ENCODE assay signal across 1 cellular context in the genomic region with DNA sequence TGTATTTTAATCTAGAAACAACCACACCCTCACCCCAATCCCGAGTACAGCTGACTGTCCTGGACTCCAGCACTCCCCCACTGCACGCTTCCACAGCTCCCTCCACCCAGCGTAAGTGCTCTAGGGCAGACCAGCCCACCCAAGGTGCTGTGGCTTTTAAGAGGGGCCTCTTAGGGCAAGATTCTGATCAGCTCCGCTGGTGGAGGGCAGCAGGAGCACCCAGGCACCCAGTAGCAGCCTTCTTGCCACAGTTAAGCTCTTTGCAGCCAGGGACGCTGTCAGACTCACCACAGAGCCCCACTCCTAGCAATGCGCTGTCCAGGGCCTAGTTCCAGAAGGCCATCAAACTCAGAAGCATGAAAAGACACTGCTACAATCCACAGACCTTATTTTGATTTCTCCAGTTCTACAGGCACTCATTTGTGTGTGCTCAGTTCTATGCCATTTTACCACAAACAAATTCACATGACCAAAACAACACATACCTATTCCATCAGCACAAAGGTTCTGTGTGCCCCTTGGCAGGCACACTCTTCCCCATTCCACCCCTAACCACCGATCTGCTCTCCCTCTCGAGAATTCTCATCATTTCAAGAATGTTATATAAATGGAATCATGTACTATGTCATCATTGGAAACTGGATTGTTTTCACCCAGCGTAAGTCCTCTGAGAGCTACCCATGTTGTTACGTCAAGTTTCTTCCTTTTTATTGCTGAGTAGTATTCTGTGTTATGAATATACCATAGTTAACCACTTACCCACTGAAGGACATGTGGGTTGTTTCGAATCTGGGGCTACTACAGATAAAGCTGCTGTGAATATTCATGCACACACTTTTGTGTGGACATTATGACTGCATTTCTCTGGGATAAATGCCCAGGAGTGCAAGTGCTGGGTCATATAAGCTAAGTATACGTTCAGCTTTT.
A peak's percentile ranks its signal among the peaks of the same experiment; 100 is the strongest.
TF ChIP-seq lines count a peak whose summit lies in the region.

No MANE protein-coding gene starts in this region.

TF ChIP-seq in GM12878, 131 proteins besides CTCF, POLR2A, EP300 and RAD21 (continued from another document):
- TF ChIP-seq, protein P1, sequence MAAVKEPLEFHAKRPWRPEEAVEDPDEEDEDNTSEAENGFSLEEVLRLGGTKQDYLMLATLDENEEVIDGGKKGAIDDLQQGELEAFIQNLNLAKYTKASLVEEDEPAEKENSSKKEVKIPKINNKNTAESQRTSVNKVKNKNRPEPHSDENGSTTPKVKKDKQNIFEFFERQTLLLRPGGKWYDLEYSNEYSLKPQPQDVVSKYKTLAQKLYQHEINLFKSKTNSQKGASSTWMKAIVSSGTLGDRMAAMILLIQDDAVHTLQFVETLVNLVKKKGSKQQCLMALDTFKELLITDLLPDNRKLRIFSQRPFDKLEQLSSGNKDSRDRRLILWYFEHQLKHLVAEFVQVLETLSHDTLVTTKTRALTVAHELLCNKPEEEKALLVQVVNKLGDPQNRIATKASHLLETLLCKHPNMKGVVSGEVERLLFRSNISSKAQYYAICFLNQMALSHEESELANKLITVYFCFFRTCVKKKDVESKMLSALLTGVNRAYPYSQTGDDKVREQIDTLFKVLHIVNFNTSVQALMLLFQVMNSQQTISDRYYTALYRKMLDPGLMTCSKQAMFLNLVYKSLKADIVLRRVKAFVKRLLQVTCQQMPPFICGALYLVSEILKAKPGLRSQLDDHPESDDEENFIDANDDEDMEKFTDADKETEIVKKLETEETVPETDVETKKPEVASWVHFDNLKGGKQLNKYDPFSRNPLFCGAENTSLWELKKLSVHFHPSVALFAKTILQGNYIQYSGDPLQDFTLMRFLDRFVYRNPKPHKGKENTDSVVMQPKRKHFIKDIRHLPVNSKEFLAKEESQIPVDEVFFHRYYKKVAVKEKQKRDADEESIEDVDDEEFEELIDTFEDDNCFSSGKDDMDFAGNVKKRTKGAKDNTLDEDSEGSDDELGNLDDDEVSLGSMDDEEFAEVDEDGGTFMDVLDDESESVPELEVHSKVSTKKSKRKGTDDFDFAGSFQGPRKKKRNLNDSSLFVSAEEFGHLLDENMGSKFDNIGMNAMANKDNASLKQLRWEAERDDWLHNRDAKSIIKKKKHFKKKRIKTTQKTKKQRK (IDR thresholded peaks at IDR 0.05; ENCODE audit: low read depth, low read length): no peak
- TF ChIP-seq KLF5 (IDR thresholded peaks at IDR 0.05; ENCODE audit: partially characterized antibody) (no peak), ESRRA (IDR thresholded peaks at IDR 0.05; ENCODE audit: low read length) (no peak), SREBF2 (IDR thresholded peaks at IDR 0.05; ENCODE audit: low read length) (no peak), POLR2AphosphoS5 (IDR thresholded peaks at IDR 0.05; ENCODE audit: low read length) (no peak), SMARCA5 (IDR thresholded peaks at IDR 0.05) (0 out of 2 replicates have a peak, but pooled peaks have one; percentile 65), BACH1 (IDR thresholded peaks at IDR 0.05; ENCODE audit: borderline replicate concordance) (no peak), TCF12 (IDR thresholded peaks at IDR 0.05; ENCODE audit: low read depth, low read length) (no peak), POLR2AphosphoS2 (IDR thresholded peaks at IDR 0.05; ENCODE audit: low read depth, low read length) (no peak), CEBPB (IDR thresholded peaks at IDR 0.05; ENCODE audit: borderline replicate concordance in 1 of 2, low read depth in 2 of 2, low read length in 2 of 2) (no peak), CREB1 (IDR thresholded peaks at IDR 0.05; ENCODE audit: low read depth) (peak; percentile 18; the same call in 1 of the 2 replicates), TARDBP (IDR thresholded peaks at IDR 0.05; ENCODE audit: borderline replicate concordance) (no peak), CBX5 (IDR thresholded peaks at IDR 0.05; ENCODE audit: low read depth) (no peak)
- TF ChIP-seq, protein P2, sequence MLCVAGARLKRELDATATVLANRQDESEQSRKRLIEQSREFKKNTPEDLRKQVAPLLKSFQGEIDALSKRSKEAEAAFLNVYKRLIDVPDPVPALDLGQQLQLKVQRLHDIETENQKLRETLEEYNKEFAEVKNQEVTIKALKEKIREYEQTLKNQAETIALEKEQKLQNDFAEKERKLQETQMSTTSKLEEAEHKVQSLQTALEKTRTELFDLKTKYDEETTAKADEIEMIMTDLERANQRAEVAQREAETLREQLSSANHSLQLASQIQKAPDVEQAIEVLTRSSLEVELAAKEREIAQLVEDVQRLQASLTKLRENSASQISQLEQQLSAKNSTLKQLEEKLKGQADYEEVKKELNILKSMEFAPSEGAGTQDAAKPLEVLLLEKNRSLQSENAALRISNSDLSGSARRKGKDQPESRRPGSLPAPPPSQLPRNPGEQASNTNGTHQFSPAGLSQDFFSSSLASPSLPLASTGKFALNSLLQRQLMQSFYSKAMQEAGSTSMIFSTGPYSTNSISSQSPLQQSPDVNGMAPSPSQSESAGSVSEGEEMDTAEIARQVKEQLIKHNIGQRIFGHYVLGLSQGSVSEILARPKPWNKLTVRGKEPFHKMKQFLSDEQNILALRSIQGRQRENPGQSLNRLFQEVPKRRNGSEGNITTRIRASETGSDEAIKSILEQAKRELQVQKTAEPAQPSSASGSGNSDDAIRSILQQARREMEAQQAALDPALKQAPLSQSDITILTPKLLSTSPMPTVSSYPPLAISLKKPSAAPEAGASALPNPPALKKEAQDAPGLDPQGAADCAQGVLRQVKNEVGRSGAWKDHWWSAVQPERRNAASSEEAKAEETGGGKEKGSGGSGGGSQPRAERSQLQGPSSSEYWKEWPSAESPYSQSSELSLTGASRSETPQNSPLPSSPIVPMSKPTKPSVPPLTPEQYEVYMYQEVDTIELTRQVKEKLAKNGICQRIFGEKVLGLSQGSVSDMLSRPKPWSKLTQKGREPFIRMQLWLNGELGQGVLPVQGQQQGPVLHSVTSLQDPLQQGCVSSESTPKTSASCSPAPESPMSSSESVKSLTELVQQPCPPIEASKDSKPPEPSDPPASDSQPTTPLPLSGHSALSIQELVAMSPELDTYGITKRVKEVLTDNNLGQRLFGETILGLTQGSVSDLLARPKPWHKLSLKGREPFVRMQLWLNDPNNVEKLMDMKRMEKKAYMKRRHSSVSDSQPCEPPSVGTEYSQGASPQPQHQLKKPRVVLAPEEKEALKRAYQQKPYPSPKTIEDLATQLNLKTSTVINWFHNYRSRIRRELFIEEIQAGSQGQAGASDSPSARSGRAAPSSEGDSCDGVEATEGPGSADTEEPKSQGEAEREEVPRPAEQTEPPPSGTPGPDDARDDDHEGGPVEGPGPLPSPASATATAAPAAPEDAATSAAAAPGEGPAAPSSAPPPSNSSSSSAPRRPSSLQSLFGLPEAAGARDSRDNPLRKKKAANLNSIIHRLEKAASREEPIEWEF (IDR thresholded peaks at IDR 0.05; ENCODE audit: insufficient replicate concordance, low read depth, low read length): no peak
- TF ChIP-seq, protein P3, sequence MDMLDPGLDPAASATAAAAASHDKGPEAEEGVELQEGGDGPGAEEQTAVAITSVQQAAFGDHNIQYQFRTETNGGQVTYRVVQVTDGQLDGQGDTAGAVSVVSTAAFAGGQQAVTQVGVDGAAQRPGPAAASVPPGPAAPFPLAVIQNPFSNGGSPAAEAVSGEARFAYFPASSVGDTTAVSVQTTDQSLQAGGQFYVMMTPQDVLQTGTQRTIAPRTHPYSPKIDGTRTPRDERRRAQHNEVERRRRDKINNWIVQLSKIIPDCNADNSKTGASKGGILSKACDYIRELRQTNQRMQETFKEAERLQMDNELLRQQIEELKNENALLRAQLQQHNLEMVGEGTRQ (IDR thresholded peaks at IDR 0.05; ENCODE audit: borderline replicate concordance, low read depth, low read length): no peak
TF ChIP-seq in GM12878: peak in this region for 2.
